Comparison of ENCODE assay signal across 3 cellular contexts in genomic region chr12:95130096-95130495, GRCh38.
TF ChIP-seq lines count a peak whose summit lies in the region.

No MANE protein-coding gene starts in this region.

TF ChIP-seq in SK-N-SH, 30 proteins besides CTCF, POLR2A, EP300 and RAD21:
- TF ChIP-seq MEF2A (IDR thresholded peaks at IDR 0.05; ENCODE audit: borderline replicate concordance, low read depth) (no peak), NFIC (IDR thresholded peaks at IDR 0.05; ENCODE audit: borderline replicate concordance) (peak; percentile 35; the same call in 1 of the 2 replicates), TCF12 (IDR thresholded peaks at IDR 0.05) (peak; percentile 42)

TF ChIP-seq in SK-N-SH treated with all-trans-retinoic acid at 6 μM for 48 hours, 23 proteins besides CTCF, POLR2A, EP300 and RAD21:
- no peak for TF ChIP-seq ZFP30 (CRISPR knock-in tag; IDR thresholded peaks at IDR 0.05)
- no peak for TF ChIP-seq TSHZ2 (CRISPR knock-in tag; IDR thresholded peaks at IDR 0.05)
- no peak for TF ChIP-seq CREB5 (CRISPR knock-in tag; IDR thresholded peaks at IDR 0.05; ENCODE audit: low read depth)
- TF ChIP-seq ZNF70 (CRISPR knock-in tag; IDR thresholded peaks at IDR 0.05), result no peak
- TF ChIP-seq OSR1 (CRISPR knock-in tag; IDR thresholded peaks at IDR 0.05), result no peak

TF ChIP-seq in endothelial cell of umbilical vein, 7 proteins besides CTCF, POLR2A, EP300 and RAD21:
- no peak for TF ChIP-seq MYC (IDR thresholded peaks at IDR 0.05; ENCODE audit: low read depth, low read length)
- TF ChIP-seq EZH2 (IDR thresholded peaks at IDR 0.05; ENCODE audit: borderline replicate concordance, low read depth, low read length, severe bottlenecking), result no peak
- no peak for TF ChIP-seq GATA2 (IDR thresholded peaks at IDR 0.05; ENCODE audit: insufficient read depth, insufficient read length, low read depth, low read length)
- no peak for TF ChIP-seq JUN (IDR thresholded peaks at IDR 0.05; ENCODE audit: borderline replicate concordance, insufficient read depth, insufficient read length, low read depth)
- TF ChIP-seq MAX (IDR thresholded peaks at IDR 0.05; ENCODE audit: insufficient read depth, insufficient read length), result no peak
- TF ChIP-seq POLR2AphosphoS5 (IDR thresholded peaks at IDR 0.05; ENCODE audit: insufficient read depth, low read depth, low read length), result no peak
- TF ChIP-seq FOS (IDR thresholded peaks at IDR 0.05; ENCODE audit: borderline replicate concordance, insufficient read depth, low read length), result no peak
